In genomic region chr19:42176990-42177685, GRCh38 we compare ENCODE assay signal across 1 cellular context.
TF ChIP-seq lines count a peak whose summit lies in the region.

No MANE protein-coding gene starts in this region.

TF ChIP-seq in HEK293, 187 proteins besides CTCF, POLR2A, EP300 and RAD21 (continued from another document):
- peak; percentile 44 for TF ChIP-seq PRDM4 (tag by site-specific recombination; IDR thresholded peaks at IDR 0.05)
- no peak for TF ChIP-seq SP7 (tag by site-specific recombination; IDR thresholded peaks at IDR 0.05)
- peak; percentile 84 for TF ChIP-seq ZBTB8A (tag by site-specific recombination; IDR thresholded peaks at IDR 0.05)
- TF ChIP-seq ZNF169 (tag by site-specific recombination; IDR thresholded peaks at IDR 0.05), result peak; percentile 81; the same call in 1 of the 2 replicates
- TF ChIP-seq ZNF768 (tag by site-specific recombination; IDR thresholded peaks at IDR 0.05), result peak; percentile 69; the same call in 1 of the 2 replicates
- no peak for TF ChIP-seq ZNF664 (tag by site-specific recombination; IDR thresholded peaks at IDR 0.05)
- TF ChIP-seq ZBTB17 (tag by site-specific recombination; IDR thresholded peaks at IDR 0.05), result peak; percentile 94
- peak; percentile 98 for TF ChIP-seq ZSCAN30 (tag by site-specific recombination; IDR thresholded peaks at IDR 0.05)
- TF ChIP-seq ZNF518A (tag by site-specific recombination; conservative IDR thresholded peaks at IDR 0.05; ENCODE audit: low read depth), result no peak
- peak; percentile 38; the same call in 1 of the 2 replicates for TF ChIP-seq EGR2 (tag by site-specific recombination; IDR thresholded peaks at IDR 0.05; ENCODE audit: low read depth)
- TF ChIP-seq ZNF2 (tag by site-specific recombination; IDR thresholded peaks at IDR 0.05), result no peak
- TF ChIP-seq ZNF830 (tag by site-specific recombination; IDR thresholded peaks at IDR 0.05; ENCODE audit: low read depth), result no peak
